In the genomic region with DNA sequence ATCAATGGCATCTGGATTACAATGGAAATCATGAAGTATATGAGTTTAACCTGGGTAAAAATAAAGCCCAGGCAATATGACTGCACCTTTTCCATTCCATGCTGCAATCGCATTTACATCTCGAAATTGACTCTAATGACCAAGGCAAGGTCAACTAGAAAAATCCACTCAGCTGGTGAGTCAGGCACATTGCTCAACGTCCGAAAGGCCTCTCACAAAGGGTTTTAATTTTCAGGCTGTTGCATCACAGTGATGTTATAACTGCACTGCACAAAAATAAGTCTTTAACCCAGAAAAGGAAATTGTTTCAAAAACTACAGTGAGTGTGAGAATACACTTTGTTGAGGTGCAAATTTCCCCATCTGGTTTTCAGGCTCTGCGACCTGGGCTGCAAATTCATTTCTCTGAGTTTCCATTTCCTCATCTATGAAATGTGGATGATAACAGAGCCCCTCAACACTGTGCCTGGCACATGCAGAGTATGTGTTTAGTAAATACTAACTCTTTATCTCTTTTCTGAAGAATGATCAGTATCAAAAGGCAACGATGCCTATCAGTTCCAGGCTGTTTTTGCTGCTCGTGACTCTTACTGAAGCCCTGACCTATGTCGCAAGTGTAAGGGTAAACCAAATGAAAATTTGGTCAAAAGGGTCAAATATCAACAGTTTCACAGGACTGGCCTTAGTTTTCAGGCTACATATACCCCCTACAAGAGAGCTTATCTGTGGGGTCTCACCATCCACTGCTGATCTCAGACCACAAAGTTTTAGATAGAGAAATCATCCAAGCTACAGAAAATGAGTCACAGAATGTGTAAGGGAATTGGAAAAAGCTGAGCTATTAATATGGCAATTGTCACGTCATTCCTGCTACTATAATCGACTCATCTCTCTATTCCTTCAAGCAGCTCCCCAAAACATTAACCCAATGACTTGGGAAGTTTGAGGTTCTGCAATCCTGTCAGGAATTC, we compare ENCODE assay signal across 1 cellular context.
TF ChIP-seq lines count a peak whose summit lies in the region.

No MANE protein-coding gene starts in this region.

TF ChIP-seq in HepG2, 621 proteins besides CTCF, POLR2A, EP300 and RAD21 (continued from another document and continues in another):
- TF ChIP-seq, protein P1, sequence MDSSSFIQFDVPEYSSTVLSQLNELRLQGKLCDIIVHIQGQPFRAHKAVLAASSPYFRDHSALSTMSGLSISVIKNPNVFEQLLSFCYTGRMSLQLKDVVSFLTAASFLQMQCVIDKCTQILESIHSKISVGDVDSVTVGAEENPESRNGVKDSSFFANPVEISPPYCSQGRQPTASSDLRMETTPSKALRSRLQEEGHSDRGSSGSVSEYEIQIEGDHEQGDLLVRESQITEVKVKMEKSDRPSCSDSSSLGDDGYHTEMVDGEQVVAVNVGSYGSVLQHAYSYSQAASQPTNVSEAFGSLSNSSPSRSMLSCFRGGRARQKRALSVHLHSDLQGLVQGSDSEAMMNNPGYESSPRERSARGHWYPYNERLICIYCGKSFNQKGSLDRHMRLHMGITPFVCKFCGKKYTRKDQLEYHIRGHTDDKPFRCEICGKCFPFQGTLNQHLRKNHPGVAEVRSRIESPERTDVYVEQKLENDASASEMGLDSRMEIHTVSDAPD (CRISPR knock-in tag; IDR thresholded peaks at IDR 0.05), result no peak
- TF ChIP-seq ZMAT3 (CRISPR knock-in tag; conservative IDR thresholded peaks at IDR 0.05) (no peak), ZNF331 (CRISPR knock-in tag; IDR thresholded peaks at IDR 0.05) (peak; percentile 69), ZNF484 (CRISPR knock-in tag; IDR thresholded peaks at IDR 0.05; ENCODE audit: borderline replicate concordance, low read depth) (no peak), NONO (IDR thresholded peaks at IDR 0.05) (no peak), NONO (CRISPR knock-in tag; conservative IDR thresholded peaks at IDR 0.05) (no peak; the same call in 1 of the 2 replicates), KLF9 (CRISPR knock-in tag; IDR thresholded peaks at IDR 0.05; ENCODE audit: low read depth) (no peak), SIX1 (CRISPR knock-in tag; IDR thresholded peaks at IDR 0.05; ENCODE audit: borderline replicate concordance) (peak; percentile 88), NAIF1 (CRISPR knock-in tag; IDR thresholded peaks at IDR 0.05; ENCODE audit: borderline replicate concordance) (no peak), SMC3 (IDR thresholded peaks at IDR 0.05; ENCODE audit: low read length) (peak; percentile 60; the same call in 1 of the 2 replicates), NR1H2 (CRISPR knock-in tag; IDR thresholded peaks at IDR 0.05; ENCODE audit: borderline replicate concordance, low read depth) (no peak), IKZF1 (IDR thresholded peaks at IDR 0.05) (no peak), ZNF746 (CRISPR knock-in tag; IDR thresholded peaks at IDR 0.05) (no peak), ZNF224 (CRISPR knock-in tag; IDR thresholded peaks at IDR 0.05) (0 out of 2 replicates have a peak, but pooled peaks have one; percentile 24), ZNF160 (CRISPR knock-in tag; IDR thresholded peaks at IDR 0.05) (no peak)
- TF ChIP-seq, protein P2, sequence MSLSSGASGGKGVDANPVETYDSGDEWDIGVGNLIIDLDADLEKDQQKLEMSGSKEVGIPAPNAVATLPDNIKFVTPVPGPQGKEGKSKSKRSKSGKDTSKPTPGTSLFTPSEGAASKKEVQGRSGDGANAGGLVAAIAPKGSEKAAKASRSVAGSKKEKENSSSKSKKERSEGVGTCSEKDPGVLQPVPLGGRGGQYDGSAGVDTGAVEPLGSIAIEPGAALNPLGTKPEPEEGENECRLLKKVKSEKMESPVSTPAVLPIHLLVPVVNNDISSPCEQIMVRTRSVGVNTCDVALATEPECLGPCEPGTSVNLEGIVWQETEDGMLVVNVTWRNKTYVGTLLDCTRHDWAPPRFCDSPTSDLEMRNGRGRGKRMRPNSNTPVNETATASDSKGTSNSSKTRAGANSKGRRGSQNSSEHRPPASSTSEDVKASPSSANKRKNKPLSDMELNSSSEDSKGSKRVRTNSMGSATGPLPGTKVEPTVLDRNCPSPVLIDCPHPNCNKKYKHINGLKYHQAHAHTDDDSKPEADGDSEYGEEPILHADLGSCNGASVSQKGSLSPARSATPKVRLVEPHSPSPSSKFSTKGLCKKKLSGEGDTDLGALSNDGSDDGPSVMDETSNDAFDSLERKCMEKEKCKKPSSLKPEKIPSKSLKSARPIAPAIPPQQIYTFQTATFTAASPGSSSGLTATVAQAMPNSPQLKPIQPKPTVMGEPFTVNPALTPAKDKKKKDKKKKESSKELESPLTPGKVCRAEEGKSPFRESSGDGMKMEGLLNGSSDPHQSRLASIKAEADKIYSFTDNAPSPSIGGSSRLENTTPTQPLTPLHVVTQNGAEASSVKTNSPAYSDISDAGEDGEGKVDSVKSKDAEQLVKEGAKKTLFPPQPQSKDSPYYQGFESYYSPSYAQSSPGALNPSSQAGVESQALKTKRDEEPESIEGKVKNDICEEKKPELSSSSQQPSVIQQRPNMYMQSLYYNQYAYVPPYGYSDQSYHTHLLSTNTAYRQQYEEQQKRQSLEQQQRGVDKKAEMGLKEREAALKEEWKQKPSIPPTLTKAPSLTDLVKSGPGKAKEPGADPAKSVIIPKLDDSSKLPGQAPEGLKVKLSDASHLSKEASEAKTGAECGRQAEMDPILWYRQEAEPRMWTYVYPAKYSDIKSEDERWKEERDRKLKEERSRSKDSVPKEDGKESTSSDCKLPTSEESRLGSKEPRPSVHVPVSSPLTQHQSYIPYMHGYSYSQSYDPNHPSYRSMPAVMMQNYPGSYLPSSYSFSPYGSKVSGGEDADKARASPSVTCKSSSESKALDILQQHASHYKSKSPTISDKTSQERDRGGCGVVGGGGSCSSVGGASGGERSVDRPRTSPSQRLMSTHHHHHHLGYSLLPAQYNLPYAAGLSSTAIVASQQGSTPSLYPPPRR (CRISPR knock-in tag; IDR thresholded peaks at IDR 0.05; ENCODE audit: borderline replicate concordance), result peak; percentile 45; the same call in 1 of the 2 replicates
- TF ChIP-seq, protein P3, sequence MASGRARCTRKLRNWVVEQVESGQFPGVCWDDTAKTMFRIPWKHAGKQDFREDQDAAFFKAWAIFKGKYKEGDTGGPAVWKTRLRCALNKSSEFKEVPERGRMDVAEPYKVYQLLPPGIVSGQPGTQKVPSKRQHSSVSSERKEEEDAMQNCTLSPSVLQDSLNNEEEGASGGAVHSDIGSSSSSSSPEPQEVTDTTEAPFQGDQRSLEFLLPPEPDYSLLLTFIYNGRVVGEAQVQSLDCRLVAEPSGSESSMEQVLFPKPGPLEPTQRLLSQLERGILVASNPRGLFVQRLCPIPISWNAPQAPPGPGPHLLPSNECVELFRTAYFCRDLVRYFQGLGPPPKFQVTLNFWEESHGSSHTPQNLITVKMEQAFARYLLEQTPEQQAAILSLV (CRISPR knock-in tag; IDR thresholded peaks at IDR 0.05; ENCODE audit: borderline replicate concordance), result no peak
- TF ChIP-seq, protein P4, sequence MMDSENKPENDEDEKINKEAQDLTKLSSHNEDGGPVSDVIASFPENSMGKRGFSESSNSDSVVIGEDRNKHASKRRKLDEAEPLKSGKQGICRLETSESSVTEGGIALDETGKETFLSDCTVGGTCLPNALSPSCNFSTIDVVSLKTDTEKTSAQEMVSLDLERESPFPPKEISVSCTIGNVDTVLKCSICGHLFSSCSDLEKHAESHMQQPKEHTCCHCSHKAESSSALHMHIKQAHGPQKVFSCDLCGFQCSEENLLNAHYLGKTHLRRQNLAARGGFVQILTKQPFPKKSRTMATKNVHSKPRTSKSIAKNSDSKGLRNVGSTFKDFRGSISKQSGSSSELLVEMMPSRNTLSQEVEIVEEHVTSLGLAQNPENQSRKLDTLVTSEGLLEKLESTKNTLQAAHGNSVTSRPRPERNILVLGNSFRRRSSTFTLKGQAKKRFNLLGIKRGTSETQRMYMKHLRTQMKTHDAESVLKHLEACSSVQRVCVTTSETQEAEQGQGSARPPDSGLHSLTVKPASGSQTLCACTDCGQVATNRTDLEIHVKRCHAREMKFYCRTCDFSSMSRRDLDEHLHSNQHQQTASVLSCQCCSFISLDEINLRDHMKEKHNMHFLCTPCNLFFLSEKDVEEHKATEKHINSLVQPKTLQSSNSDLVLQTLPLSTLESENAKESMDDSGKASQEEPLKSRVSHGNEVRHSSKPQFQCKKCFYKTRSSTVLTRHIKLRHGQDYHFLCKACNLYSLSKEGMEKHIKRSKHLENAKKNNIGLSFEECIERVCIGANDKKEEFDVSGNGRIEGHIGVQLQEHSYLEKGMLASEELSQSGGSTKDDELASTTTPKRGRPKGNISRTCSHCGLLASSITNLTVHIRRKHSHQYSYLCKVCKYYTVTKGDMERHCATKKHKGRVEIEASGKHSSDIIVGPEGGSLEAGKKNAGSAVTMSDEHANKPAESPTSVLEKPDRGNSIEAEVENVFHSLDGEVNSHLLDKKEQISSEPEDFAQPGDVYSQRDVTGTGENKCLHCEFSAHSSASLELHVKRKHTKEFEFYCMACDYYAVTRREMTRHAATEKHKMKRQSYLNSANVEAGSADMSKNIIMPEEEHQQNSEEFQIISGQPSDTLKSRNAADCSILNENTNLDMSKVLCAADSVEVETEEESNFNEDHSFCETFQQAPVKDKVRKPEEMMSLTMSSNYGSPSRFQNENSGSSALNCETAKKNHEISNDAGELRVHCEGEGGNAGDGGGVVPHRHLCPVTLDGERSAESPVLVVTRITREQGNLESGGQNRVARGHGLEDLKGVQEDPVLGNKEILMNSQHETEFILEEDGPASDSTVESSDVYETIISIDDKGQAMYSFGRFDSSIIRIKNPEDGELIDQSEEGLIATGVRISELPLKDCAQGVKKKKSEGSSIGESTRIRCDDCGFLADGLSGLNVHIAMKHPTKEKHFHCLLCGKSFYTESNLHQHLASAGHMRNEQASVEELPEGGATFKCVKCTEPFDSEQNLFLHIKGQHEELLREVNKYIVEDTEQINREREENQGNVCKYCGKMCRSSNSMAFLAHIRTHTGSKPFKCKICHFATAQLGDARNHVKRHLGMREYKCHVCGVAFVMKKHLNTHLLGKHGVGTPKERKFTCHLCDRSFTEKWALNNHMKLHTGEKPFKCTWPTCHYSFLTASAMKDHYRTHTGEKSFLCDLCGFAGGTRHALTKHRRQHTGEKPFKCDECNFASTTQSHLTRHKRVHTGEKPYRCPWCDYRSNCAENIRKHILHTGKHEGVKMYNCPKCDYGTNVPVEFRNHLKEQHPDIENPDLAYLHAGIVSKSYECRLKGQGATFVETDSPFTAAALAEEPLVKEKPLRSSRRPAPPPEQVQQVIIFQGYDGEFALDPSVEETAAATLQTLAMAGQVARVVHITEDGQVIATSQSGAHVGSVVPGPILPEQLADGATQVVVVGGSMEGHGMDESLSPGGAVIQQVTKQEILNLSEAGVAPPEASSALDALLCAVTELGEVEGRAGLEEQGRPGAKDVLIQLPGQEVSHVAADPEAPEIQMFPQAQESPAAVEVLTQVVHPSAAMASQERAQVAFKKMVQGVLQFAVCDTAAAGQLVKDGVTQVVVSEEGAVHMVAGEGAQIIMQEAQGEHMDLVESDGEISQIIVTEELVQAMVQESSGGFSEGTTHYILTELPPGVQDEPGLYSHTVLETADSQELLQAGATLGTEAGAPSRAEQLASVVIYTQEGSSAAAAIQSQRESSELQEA (CRISPR knock-in tag; IDR thresholded peaks at IDR 0.05; ENCODE audit: not compliant biosample characterization), result no peak
- TF ChIP-seq, protein P5, sequence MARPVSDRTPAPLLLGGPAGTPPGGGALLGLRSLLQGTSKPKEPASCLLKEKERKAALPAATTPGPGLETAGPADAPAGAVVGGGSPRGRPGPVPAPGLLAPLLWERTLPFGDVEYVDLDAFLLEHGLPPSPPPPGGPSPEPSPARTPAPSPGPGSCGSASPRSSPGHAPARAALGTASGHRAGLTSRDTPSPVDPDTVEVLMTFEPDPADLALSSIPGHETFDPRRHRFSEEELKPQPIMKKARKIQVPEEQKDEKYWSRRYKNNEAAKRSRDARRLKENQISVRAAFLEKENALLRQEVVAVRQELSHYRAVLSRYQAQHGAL (CRISPR knock-in tag; IDR thresholded peaks at IDR 0.05; ENCODE audit: not compliant biosample characterization), result no peak
- TF ChIP-seq, protein P6, sequence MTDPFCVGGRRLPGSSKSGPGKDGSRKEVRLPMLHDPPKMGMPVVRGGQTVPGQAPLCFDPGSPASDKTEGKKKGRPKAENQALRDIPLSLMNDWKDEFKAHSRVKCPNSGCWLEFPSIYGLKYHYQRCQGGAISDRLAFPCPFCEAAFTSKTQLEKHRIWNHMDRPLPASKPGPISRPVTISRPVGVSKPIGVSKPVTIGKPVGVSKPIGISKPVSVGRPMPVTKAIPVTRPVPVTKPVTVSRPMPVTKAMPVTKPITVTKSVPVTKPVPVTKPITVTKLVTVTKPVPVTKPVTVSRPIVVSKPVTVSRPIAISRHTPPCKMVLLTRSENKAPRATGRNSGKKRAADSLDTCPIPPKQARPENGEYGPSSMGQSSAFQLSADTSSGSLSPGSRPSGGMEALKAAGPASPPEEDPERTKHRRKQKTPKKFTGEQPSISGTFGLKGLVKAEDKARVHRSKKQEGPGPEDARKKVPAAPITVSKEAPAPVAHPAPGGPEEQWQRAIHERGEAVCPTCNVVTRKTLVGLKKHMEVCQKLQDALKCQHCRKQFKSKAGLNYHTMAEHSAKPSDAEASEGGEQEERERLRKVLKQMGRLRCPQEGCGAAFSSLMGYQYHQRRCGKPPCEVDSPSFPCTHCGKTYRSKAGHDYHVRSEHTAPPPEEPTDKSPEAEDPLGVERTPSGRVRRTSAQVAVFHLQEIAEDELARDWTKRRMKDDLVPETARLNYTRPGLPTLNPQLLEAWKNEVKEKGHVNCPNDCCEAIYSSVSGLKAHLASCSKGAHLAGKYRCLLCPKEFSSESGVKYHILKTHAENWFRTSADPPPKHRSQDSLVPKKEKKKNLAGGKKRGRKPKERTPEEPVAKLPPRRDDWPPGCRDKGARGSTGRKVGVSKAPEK (CRISPR knock-in tag; IDR thresholded peaks at IDR 0.05; ENCODE audit: borderline replicate concordance), result no peak
- TF ChIP-seq, protein P7, sequence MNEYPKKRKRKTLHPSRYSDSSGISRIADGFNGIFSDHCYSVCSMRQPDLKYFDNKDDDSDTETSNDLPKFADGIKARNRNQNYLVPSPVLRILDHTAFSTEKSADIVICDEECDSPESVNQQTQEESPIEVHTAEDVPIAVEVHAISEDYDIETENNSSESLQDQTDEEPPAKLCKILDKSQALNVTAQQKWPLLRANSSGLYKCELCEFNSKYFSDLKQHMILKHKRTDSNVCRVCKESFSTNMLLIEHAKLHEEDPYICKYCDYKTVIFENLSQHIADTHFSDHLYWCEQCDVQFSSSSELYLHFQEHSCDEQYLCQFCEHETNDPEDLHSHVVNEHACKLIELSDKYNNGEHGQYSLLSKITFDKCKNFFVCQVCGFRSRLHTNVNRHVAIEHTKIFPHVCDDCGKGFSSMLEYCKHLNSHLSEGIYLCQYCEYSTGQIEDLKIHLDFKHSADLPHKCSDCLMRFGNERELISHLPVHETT (CRISPR knock-in tag; conservative IDR thresholded peaks at IDR 0.05), result no peak
- TF ChIP-seq, protein P8, sequence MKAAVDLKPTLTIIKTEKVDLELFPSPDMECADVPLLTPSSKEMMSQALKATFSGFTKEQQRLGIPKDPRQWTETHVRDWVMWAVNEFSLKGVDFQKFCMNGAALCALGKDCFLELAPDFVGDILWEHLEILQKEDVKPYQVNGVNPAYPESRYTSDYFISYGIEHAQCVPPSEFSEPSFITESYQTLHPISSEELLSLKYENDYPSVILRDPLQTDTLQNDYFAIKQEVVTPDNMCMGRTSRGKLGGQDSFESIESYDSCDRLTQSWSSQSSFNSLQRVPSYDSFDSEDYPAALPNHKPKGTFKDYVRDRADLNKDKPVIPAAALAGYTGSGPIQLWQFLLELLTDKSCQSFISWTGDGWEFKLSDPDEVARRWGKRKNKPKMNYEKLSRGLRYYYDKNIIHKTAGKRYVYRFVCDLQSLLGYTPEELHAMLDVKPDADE (CRISPR knock-in tag; IDR thresholded peaks at IDR 0.05), result no peak
